ENCODE assay signal across 8 cellular contexts in genomic region chr12:53624453-53624852, GRCh38. TPM values are rescaled to one million over a fixed set of nuclear protein-coding genes. Genes with fewer than 3 reads are reported as not detected.
DNase-seq lines count a peak whose midpoint lies in the region; ATAC-seq and TF ChIP-seq lines count a peak whose summit lies in the region.

No MANE protein-coding gene starts in this region.

- DNase-seq in AG10803 (ENCODE audit: low read depth) (peak; percentile 53), LNCaP clone FGC (ENCODE audit: low read depth) (no peak), colonic mucosa (no peak), ureter (ENCODE audit: low spot score) (no peak), islet precursor cell (no peak), dedifferentiated amniotic fluid mesenchymal stem cell (ENCODE audit: extremely low spot score) (no peak), putamen (ENCODE audit: low spot score) (no peak)
- no peak for DNase-seq in natural killer cell treated with Interleukin-12 subunit alpha and Interleukin-12 subunit beta and Interleukin-15 and Interleukin-18, amount 100 ng/mL, for 72 hours (ENCODE audit: low spot score)

- peaks cover 5% of the 10 kb centered on the region for H3K4me1 ChIP-seq in colonic mucosa

- peak overlapping the region; percentile 89 to 98 for H3K27ac Mint-ChIP-seq in natural killer cell treated with Interleukin-12 subunit alpha and Interleukin-12 subunit beta and Interleukin-15 and Interleukin-18, amount 100 ng/mL, for 72 hours

- no peaks in the 10 kb centered on the region for H3K9me3 ChIP-seq in colonic mucosa

- no peaks in the 10 kb centered on the region for H3K27me3 ChIP-seq in colonic mucosa

- peaks cover 19 to 35% of the 10 kb centered on the region in 2 donors for H3K4me1 Mint-ChIP-seq in natural killer cell treated with Interleukin-12 subunit alpha and Interleukin-12 subunit beta and Interleukin-15 and Interleukin-18, amount 100 ng/mL, for 72 hours (ENCODE audit: low read depth in 2 of 2)

- peak overlapping the region; percentile 98 for H3K4me3 Mint-ChIP-seq in natural killer cell treated with Interleukin-12 subunit alpha and Interleukin-12 subunit beta and Interleukin-15 and Interleukin-18, amount 100 ng/mL, for 72 hours

- H3K27ac ChIP-seq in colonic mucosa = peak overlapping the region; percentile 67

- no peak for ATAC-seq in natural killer cell treated with Interleukin-12 subunit alpha and Interleukin-12 subunit beta and Interleukin-15 and Interleukin-18, amount 100 ng/mL, for 72 hours

- H3K4me3 ChIP-seq in AG10803 (ENCODE audit: low read length) (peak overlapping the region; percentile 75), LNCaP clone FGC (ENCODE audit: low read depth, low read length) (peak overlapping the region; percentile 91), colonic mucosa (peak overlapping the region; percentile 44)

- H3K36me3 ChIP-seq in colonic mucosa = no peaks in the 10 kb centered on the region

- H3K36me3 Mint-ChIP-seq in natural killer cell treated with Interleukin-12 subunit alpha and Interleukin-12 subunit beta and Interleukin-15 and Interleukin-18, amount 100 ng/mL, for 72 hours = no peaks in the 10 kb centered on the region

- intact Hi-C loops in colonic mucosa (cut with DNase I) = loop anchor here (2.0 kb wide), 1 partner anchor 50 kb away; no protein-coding TSS in a partner anchor

- H3K9me3 Mint-ChIP-seq in natural killer cell treated with Interleukin-12 subunit alpha and Interleukin-12 subunit beta and Interleukin-15 and Interleukin-18, amount 100 ng/mL, for 72 hours = no peaks in the 10 kb centered on the region

- H3K27me3 Mint-ChIP-seq in natural killer cell treated with Interleukin-12 subunit alpha and Interleukin-12 subunit beta and Interleukin-15 and Interleukin-18, amount 100 ng/mL, for 72 hours = no peaks in the 10 kb centered on the region

- TF ChIP-seq CTCF in AG10803 (conservative IDR thresholded peaks at IDR 0.05; ENCODE audit: low read length) (no peak), LNCaP clone FGC (IDR thresholded peaks at IDR 0.05; ENCODE audit: control insufficient read depth, extremely low read depth, insufficient read depth) (no peak), colonic mucosa (IDR thresholded peaks at IDR 0.05) (no peak)

- peak overlapping the region in 1 of 2 donors; percentile 92 for H3K9ac ChIP-seq in colonic mucosa (ENCODE audit: low read depth in 2 of 2, low read length in 2 of 2)

RNA-seq across cellular contexts. Expression of gene ATF7, which starts 1.7 kb away (rescaled TPM):
- 10 to 100 TPM; 31.1 to 38.5 TPM for total RNA-seq in colonic mucosa
- total RNA-seq in natural killer cell treated with Interleukin-12 subunit alpha and Interleukin-12 subunit beta and Interleukin-15 and Interleukin-18, amount 100 ng/mL, for 72 hours = 10 to 100 TPM; 36.4 to 39.4 TPM
- total RNA-seq in ureter = 58.3 TPM

RNA-seq across cellular contexts. Expression of gene ATP5MC2, which starts 51.4 kb away (rescaled TPM):
- total RNA-seq in colonic mucosa (100 to 1,000 TPM; 346 to 392 TPM), ureter (341 TPM)
- 100 to 1,000 TPM; 221 to 334 TPM for total RNA-seq in natural killer cell treated with Interleukin-12 subunit alpha and Interleukin-12 subunit beta and Interleukin-15 and Interleukin-18, amount 100 ng/mL, for 72 hours
